ENCODE assay signal across 20 cellular contexts in the genomic region with DNA sequence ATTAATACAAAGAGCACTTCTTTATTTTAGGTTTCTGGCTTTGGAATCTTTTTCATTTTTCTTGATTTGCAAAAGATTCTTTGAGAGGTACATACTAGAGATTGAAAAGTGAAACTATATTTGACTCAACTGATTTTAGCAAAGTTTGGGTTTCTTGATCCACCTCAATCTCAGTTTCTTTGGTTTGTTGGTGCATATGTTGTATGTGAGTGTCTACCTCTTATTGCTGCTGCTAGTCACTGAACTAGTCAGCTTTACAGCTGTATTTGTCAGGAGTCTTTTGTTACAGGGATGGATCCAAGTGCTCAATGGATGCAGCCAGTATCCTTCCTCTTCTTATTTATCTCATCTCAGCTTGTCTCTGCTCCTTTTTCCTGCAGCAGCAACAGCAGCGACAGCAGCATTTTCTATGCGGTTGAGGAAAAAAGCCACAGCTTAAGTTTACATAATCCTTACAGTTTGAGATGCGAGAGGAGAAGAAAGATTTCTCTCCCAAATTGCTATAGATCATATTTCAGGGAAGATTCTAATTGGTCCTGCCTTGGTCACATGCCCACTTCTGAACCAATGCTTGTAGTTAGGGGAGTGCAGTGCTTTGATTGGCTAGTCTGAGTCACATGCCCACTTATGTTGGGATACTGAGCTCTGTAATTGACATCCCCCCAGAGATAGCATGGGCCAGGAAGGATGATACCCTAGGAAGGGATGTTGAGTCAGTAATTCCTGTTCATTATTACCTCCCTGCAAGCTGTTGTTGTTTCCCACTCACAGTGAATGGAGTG. TPM values are rescaled to one million over a fixed set of nuclear protein-coding genes. Genes with fewer than 3 reads are reported as not detected.
A peak's percentile ranks its signal among the peaks of the same experiment; 100 is the strongest.
DNase-seq lines count a peak whose midpoint lies in the region; ATAC-seq and TF ChIP-seq lines count a peak whose summit lies in the region.
"Had no signal": no experiment of that assay in that cellular context is flagged by ENCODE, and none has a peak within 500 bp of the region (broad histone marks: within the 10 kb centered on the region; RNA-seq: fewer than 3 reads in every experiment).

No MANE protein-coding gene starts in this region.

- no peak overlapping the region for H4K91ac ChIP-seq in neuronal stem cell (ENCODE audit: low read depth, low read length, poor library complexity)

- no peaks in the 10 kb centered on the region for H3K79me2 ChIP-seq in mesendoderm (ENCODE audit: control insufficient read depth, insufficient read depth, low read length)

- H3K18ac ChIP-seq in neuronal stem cell (ENCODE audit: low read length) = no peak overlapping the region
- no peak overlapping the region for H3K18ac ChIP-seq in mesendoderm (ENCODE audit: low read length)

- H3K27ac Mint-ChIP-seq in activated CD4-positive, alpha-beta T cell treated with anti-CD3 and anti-CD28 coated beads for 36 hours = no peak overlapping the region
- H3K27ac Mint-ChIP-seq in nephron progenitor cell = no peak overlapping the region
- H3K27ac Mint-ChIP-seq: activated naive CD8-positive, alpha-beta T cell treated with anti-CD3 and anti-CD28 coated beads, Interleukin-2, amount 10 ng/mL, durations not matched to agents 7 days and 5 days; activated T-helper 2 cell treated with anti-CD3 and anti-CD28 coated beads, Interferon-gamma antibody, Interleukin-2, Interleukin-4, amounts not matched to agents 10 μg/mL and 5 μg/mL and 100 μg/mL, durations not matched to agents 14 hours and 24 hours and 36 hours had no signal

- POLR2A ChIA-PET in activated CD4-positive, alpha-beta T cell treated with anti-CD3 and anti-CD28 coated beads for 36 hours (lab: Charles Lee) = no interaction called here

- no peaks in the 10 kb centered on the region for H3K9me3 ChIP-seq in neuronal stem cell (replicated peaks in 1 of 2; ENCODE audit: control insufficient read depth in 2 of 2, insufficient read depth in 1 of 2, low read depth in 1 of 2, low read length in 2 of 2)
- H3K9me3 ChIP-seq: left ventricle myocardium inferior, suprapubic skin, vagina had no signal

- H3K4me1 ChIP-seq in neuronal stem cell (ENCODE audit: control insufficient read depth in 2 of 2, insufficient read depth in 1 of 2, low read depth in 1 of 2, low read length in 2 of 2) = peaks cover 0 to 2% of the 10 kb centered on the region in 2 donors
- H3K4me1 ChIP-seq in mesendoderm (ENCODE audit: control insufficient read depth, low read depth, low read length) = no peaks in the 10 kb centered on the region
- H3K4me1 ChIP-seq: left ventricle myocardium inferior, suprapubic skin had no signal

- H3K4ac ChIP-seq in neuronal stem cell (ENCODE audit: low read length) (no peak overlapping the region), mesendoderm (ENCODE audit: low read depth, low read length) (no peak overlapping the region)

- no peak for TF ChIP-seq RAD21 in Ishikawa (IDR thresholded peaks at IDR 0.05; ENCODE audit: low read depth)

- WGBS in neuronal stem cell (ENCODE audit: extremely low coverage in 2 of 2, insufficient read length in 2 of 2, insufficient replicate concordance in 1 of 2), 2 donors = no CpG with 5 or more reads among the region's 3 CpGs
- no CpG with 5 or more reads among the region's 3 CpGs for WGBS in mesendoderm (ENCODE audit: extremely low coverage, insufficient coverage, low lambda C conversion rate)

- H3K79me1 ChIP-seq in neuronal stem cell (ENCODE audit: low read depth, low read length) (no peaks in the 10 kb centered on the region), mesendoderm (ENCODE audit: low read length) (no peaks in the 10 kb centered on the region)

- H4K5ac ChIP-seq in mesendoderm (ENCODE audit: low read length) = no peak overlapping the region

- H3K9ac ChIP-seq in neuronal stem cell (ENCODE audit: low read depth, low read length, poor library complexity) (no peak overlapping the region), mesendoderm (ENCODE audit: low read length) (no peak overlapping the region)

- H3K14ac ChIP-seq in neuronal stem cell (ENCODE audit: low read length) = no peak overlapping the region

- TF ChIP-seq CTCF in nephron progenitor cell (IDR thresholded peaks at IDR 0.05) = no peak

- H2AFZ ChIP-seq in neuronal stem cell (ENCODE audit: low read length) = peak overlapping the region; percentile 64

- intact Hi-C loops in activated CD4-positive, alpha-beta T cell treated with anti-CD3 and anti-CD28 coated beads for 36 hours (cut with DNase I, micrococcal nuclease) = no loop called here

- H3K4me2 ChIP-seq in neuronal stem cell (ENCODE audit: insufficient read depth, low read length, poor library complexity, severe bottlenecking) (no peak overlapping the region), mesendoderm (ENCODE audit: low read length) (no peak overlapping the region)

- no peak overlapping the region for H2AK5ac ChIP-seq in neuronal stem cell (ENCODE audit: low read depth, low read length)
- H2AK5ac ChIP-seq in mesendoderm (ENCODE audit: low read length) = no peak overlapping the region

- H3K23ac ChIP-seq in neuronal stem cell (ENCODE audit: low read depth, low read length, poor library complexity) (no peak overlapping the region), mesendoderm (ENCODE audit: low read length) (no peak overlapping the region)

- H3K27ac ChIP-seq in neuronal stem cell (replicated peaks; ENCODE audit: low read length) (no peak overlapping the region), mesendoderm (ENCODE audit: low read depth, low read length) (no peak overlapping the region)
- H3K27ac ChIP-seq: C4-2B, left ventricle myocardium inferior, suprapubic skin, vagina had no signal

- no peak for DNase-seq in activated CD4-positive, alpha-beta T cell treated with anti-CD3 and anti-CD28 coated beads for 36 hours
- DNase-seq in activated CD4-positive, alpha-beta T cell treated with anti-CD3 and anti-CD28 coated beads for 4 hours = no peak
- DNase-seq in amniotic epithelial cell (ENCODE audit: low read depth) = peak; percentile 34
- DNase-seq in neuronal stem cell (ENCODE audit: low spot score) = no peak
- no peak for DNase-seq in nephron progenitor cell
- DNase-seq in stimulated activated CD4-positive, alpha-beta T cell treated with anti-CD3 and anti-CD28 coated beads, Interleukin-1b, Interleukin-23, amount 100 ng/mL, for 48 hours = no peak
- no peak for DNase-seq in mesendoderm
- DNase-seq: activated naive CD8-positive, alpha-beta T cell treated with anti-CD3 and anti-CD28 coated beads, Interleukin-2, amount 10 ng/mL, durations not matched to agents 7 days and 5 days; left ventricle myocardium inferior; NCI-H1105; NCI-H2081; NCI-H510A; stimulated activated CD4-positive, alpha-beta T cell treated with anti-CD3 and anti-CD28 coated beads, Interleukin-12 subunit alpha, Interleukin-12 subunit beta, amount 100 ng/mL, for 4 hours; stimulated activated CD8-positive, alpha-beta memory T cell treated with anti-CD3 and anti-CD28 coated beads, Interleukin-4, amount 100 ng/mL, for 48 hours had no signal

- H2BK120ac ChIP-seq in neuronal stem cell (ENCODE audit: low read depth, low read length) (no peak overlapping the region), mesendoderm (ENCODE audit: low read depth, low read length) (no peak overlapping the region)

- H3K27me3 ChIP-seq in neuronal stem cell (ENCODE audit: control insufficient read depth in 3 of 3, insufficient read depth in 3 of 3, low read depth in 1 of 3, low read length in 3 of 3) = no peaks in the 10 kb centered on the region
- no peaks in the 10 kb centered on the region for H3K27me3 ChIP-seq in mesendoderm (ENCODE audit: insufficient read depth, low read length, poor library complexity)
- H3K27me3 ChIP-seq: suprapubic skin, vagina had no signal

- H3K36me3 ChIP-seq in neuronal stem cell (replicated peaks in 1 of 2; ENCODE audit: control insufficient read depth in 2 of 2, insufficient read depth in 2 of 2, low read length in 2 of 2) = no peaks in the 10 kb centered on the region
- no peaks in the 10 kb centered on the region for H3K36me3 ChIP-seq in mesendoderm (ENCODE audit: control insufficient read depth, insufficient read depth, low read length)
- H3K36me3 ChIP-seq: left ventricle myocardium inferior, suprapubic skin, vagina had no signal

- peak; percentile 67 for ATAC-seq in activated CD4-positive, alpha-beta T cell treated with anti-CD3 and anti-CD28 coated beads for 36 hours

- H2BK15ac ChIP-seq in neuronal stem cell (ENCODE audit: low read length) = no peak overlapping the region
- no peak overlapping the region for H2BK15ac ChIP-seq in mesendoderm (replicated peaks; ENCODE audit: low read depth)

- no peaks in the 10 kb centered on the region for H3K27me3 Mint-ChIP-seq in activated CD4-positive, alpha-beta T cell treated with anti-CD3 and anti-CD28 coated beads for 36 hours
- H3K27me3 Mint-ChIP-seq in nephron progenitor cell (ENCODE audit: low read depth, poor library complexity) = peaks cover 7% of the 10 kb centered on the region

- H2BK12ac ChIP-seq in neuronal stem cell (ENCODE audit: low read length) = no peak overlapping the region

- H4K8ac ChIP-seq in neuronal stem cell (ENCODE audit: low read depth, low read length) (no peak overlapping the region), mesendoderm (ENCODE audit: low read depth, low read length) (no peak overlapping the region)

- no peaks in the 10 kb centered on the region for H3K36me3 Mint-ChIP-seq in activated CD4-positive, alpha-beta T cell treated with anti-CD3 and anti-CD28 coated beads for 36 hours (ENCODE audit: low read depth)
- no peaks in the 10 kb centered on the region for H3K36me3 Mint-ChIP-seq in nephron progenitor cell (ENCODE audit: low read depth)
- H3K36me3 Mint-ChIP-seq: activated naive CD8-positive, alpha-beta T cell treated with anti-CD3 and anti-CD28 coated beads, Interleukin-2, amount 10 ng/mL, durations not matched to agents 7 days and 5 days had no signal

- no peak for TF ChIP-seq EP300 in Ishikawa (IDR thresholded peaks at IDR 0.05; ENCODE audit: borderline replicate concordance)

- no peak overlapping the region for H3K4me3 Mint-ChIP-seq in activated CD4-positive, alpha-beta T cell treated with anti-CD3 and anti-CD28 coated beads for 36 hours
- no peak overlapping the region for H3K4me3 Mint-ChIP-seq in nephron progenitor cell
- H3K4me3 Mint-ChIP-seq: activated naive CD8-positive, alpha-beta T cell treated with anti-CD3 and anti-CD28 coated beads, Interleukin-2, amount 10 ng/mL, durations not matched to agents 7 days and 5 days had no signal

- H2BK5ac ChIP-seq in neuronal stem cell (ENCODE audit: low read length) = no peak overlapping the region
- H2BK5ac ChIP-seq in mesendoderm (ENCODE audit: low read length) = no peak overlapping the region

- H3K4me3 ChIP-seq in neuronal stem cell (ENCODE audit: low read length in 2 of 2) (no peak overlapping the region), mesendoderm (ENCODE audit: low read length) (no peak overlapping the region)
- H3K4me3 ChIP-seq: left ventricle myocardium inferior, suprapubic skin, vagina had no signal

- H3K56ac ChIP-seq in mesendoderm (ENCODE audit: low read length) = no peak overlapping the region

- H3K9me3 Mint-ChIP-seq in activated CD4-positive, alpha-beta T cell treated with anti-CD3 and anti-CD28 coated beads for 36 hours (ENCODE audit: low read depth) = no peaks in the 10 kb centered on the region
- H3K9me3 Mint-ChIP-seq in nephron progenitor cell = no peaks in the 10 kb centered on the region
- H3K9me3 Mint-ChIP-seq: activated naive CD8-positive, alpha-beta T cell treated with anti-CD3 and anti-CD28 coated beads, Interleukin-2, amount 10 ng/mL, durations not matched to agents 7 days and 5 days; activated T-helper 2 cell treated with anti-CD3 and anti-CD28 coated beads, Interferon-gamma antibody, Interleukin-2, Interleukin-4, amounts not matched to agents 10 μg/mL and 5 μg/mL and 100 μg/mL, durations not matched to agents 14 hours and 24 hours and 36 hours; brain had no signal

- CTCF ChIA-PET in activated CD4-positive, alpha-beta T cell treated with anti-CD3 and anti-CD28 coated beads for 36 hours (lab: Charles Lee) = interaction anchor here (1.2 kb wide), 1 partner anchor 34 kb away, joined by 3 read pairs; no protein-coding TSS in a partner anchor

- peaks cover 7% of the 10 kb centered on the region for H3K4me1 Mint-ChIP-seq in activated CD4-positive, alpha-beta T cell treated with anti-CD3 and anti-CD28 coated beads for 36 hours
- H3K4me1 Mint-ChIP-seq in nephron progenitor cell = peaks cover 27% of the 10 kb centered on the region

RNA-seq across cellular contexts. Expression of a gene that starts 10.0 kb away (rescaled TPM):
- 1 to 10 TPM; 2.3 TPM for total RNA-seq in activated CD4-positive, alpha-beta T cell treated with anti-CD3 and anti-CD28 coated beads for 36 hours
- 9.4 TPM for polyA plus RNA-seq in neuronal stem cell (2013, experiment 1 of 2)
- polyA plus RNA-seq in neuronal stem cell (2013, experiment 2 of 2) = 9.0 TPM
- polyA plus RNA-seq in mesendoderm (2013, experiment 1 of 2) = 12.2 TPM
- 11.9 TPM for polyA plus RNA-seq in mesendoderm (2013, experiment 2 of 2)
